Comparison of ENCODE assay signal across 25 cellular contexts in the genomic region with DNA sequence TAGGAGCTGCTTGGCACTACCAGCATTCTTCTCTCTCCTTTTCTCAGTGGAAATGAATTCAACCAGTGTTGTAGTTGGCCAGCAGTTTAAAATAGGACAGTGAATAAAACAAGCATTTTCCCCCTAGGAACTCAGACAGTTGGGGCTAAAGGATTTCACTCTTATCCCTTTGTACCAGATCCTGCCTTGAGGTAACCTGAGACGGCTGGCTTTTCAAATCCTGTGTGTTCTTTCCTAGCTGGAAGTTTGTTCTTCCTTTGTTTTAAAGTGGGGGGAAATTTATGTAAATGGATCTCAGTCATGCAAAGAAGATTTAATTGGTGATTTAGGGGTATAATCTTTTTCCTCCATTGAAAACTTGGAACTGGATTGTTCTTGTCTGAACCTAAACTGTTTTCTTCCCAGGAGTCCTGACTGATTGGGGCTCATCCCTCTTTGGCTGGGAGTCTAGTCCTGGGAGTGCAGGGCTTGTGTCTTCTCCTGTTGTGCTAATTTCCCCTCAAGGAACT. TPM values are rescaled to one million over a fixed set of nuclear protein-coding genes. Genes with fewer than 3 reads are reported as not detected.
"Had no signal": no experiment of that assay in that cellular context is flagged by ENCODE, and none has a peak within 500 bp of the region (broad histone marks: within the 10 kb centered on the region; RNA-seq: fewer than 3 reads in every experiment).

No MANE protein-coding gene starts in this region.

- H3K9me3 Mint-ChIP-seq: dendritic cell treated with granulocyte-macrophage colony-stimulating factor and Interleukin-4, amounts not matched to agents 40 ng/mL and 50 ng/mL, for 4 days had no signal

- DNase-seq: effector memory CD8-positive, alpha-beta T cell; gastrocnemius medialis; heart right ventricle; hypothalamus; left colon; left ventricle myocardium superior; naive thymus-derived CD4-positive, alpha-beta T cell; nucleus accumbens; pancreas; right cardiac atrium; small intestine; stimulated activated CD4-positive, alpha-beta T cell treated with anti-CD3 and anti-CD28 coated beads, Interleukin-12 subunit alpha, Interleukin-12 subunit beta, amount 100 ng/mL, for 4 hours; stimulated activated naive CD4-positive, alpha-beta T cell treated with Interleukin-2 at 50 U/mL for 16 hours; trophoblast cell had no signal

- H3K9me3 ChIP-seq: esophagus muscularis mucosa, gastrocnemius medialis, heart right ventricle, pancreas had no signal

- H3K4me3 Mint-ChIP-seq: dendritic cell treated with granulocyte-macrophage colony-stimulating factor and Interleukin-4, amounts not matched to agents 40 ng/mL and 50 ng/mL, for 4 days; effector memory CD8-positive, alpha-beta T cell; naive thymus-derived CD4-positive, alpha-beta T cell had no signal

- ATAC-seq: effector memory CD8-positive, alpha-beta T cell; gastrocnemius medialis; heart right ventricle; left colon; left ventricle myocardium superior; naive thymus-derived CD4-positive, alpha-beta T cell; pancreas; right cardiac atrium had no signal

- H3K4me1 ChIP-seq: gastrocnemius medialis had no signal

- H3K4me3 ChIP-seq: esophagus muscularis mucosa, gastrocnemius medialis, heart right ventricle, lung, pancreas had no signal

- FAIRE-seq: colon, pancreas, small intestine, urothelium cell line had no signal

- H3K36me3 Mint-ChIP-seq: naive thymus-derived CD4-positive, alpha-beta T cell had no signal

- H3K27ac Mint-ChIP-seq: dendritic cell treated with granulocyte-macrophage colony-stimulating factor and Interleukin-4, amounts not matched to agents 40 ng/mL and 50 ng/mL, for 4 days; effector memory CD8-positive, alpha-beta T cell; naive thymus-derived CD4-positive, alpha-beta T cell; progenitor cell of endocrine pancreas had no signal

- H3K27ac ChIP-seq: epithelial cell of prostate, esophagus muscularis mucosa, gastrocnemius medialis, heart right ventricle, pancreas had no signal

- H3K27me3 ChIP-seq: esophagus muscularis mucosa, gastrocnemius medialis, heart right ventricle, pancreas had no signal

- H3K36me3 ChIP-seq: esophagus muscularis mucosa, gastrocnemius medialis, heart right ventricle, pancreas had no signal

RNA-seq across cellular contexts. Expression of a gene that starts 23.3 kb away (rescaled TPM):
- total RNA-seq: esophagus muscularis mucosa; fibroblast of villous mesenchyme; gastrocnemius medialis; heart right ventricle; kidney epithelial cell; left colon; left ventricle myocardium superior; lung; mesenteric fat pad; naive thymus-derived CD4-positive, alpha-beta T cell; pancreas; progenitor cell of endocrine pancreas; right cardiac atrium had no signal
- polyA plus RNA-seq: heart right ventricle; lung; naive thymus-derived CD4-positive, alpha-beta T cell; neural cell; pancreas; right cardiac atrium; small intestine had no signal
